ENCODE assay signal across 12 cellular contexts in genomic region chr6:13412639-13413465, GRCh38.
DNase-seq lines count a peak whose midpoint lies in the region; ATAC-seq and TF ChIP-seq lines count a peak whose summit lies in the region.
"Had no signal": no experiment of that assay in that cellular context is flagged by ENCODE, and none has a peak within 500 bp of the region (broad histone marks: within the 10 kb centered on the region; RNA-seq: fewer than 3 reads in every experiment).

No MANE protein-coding gene starts in this region.

- peak; percentile 45 for DNase-seq in HT-29 (ENCODE audit: low spot score)
- peak; percentile 81 for DNase-seq in NCI-H2227 (lab: John Stamatoyannopoulos, UW; ENCODE audit: unreplicated experiment)
- no peak for DNase-seq in heart left ventricle
- peak; percentile 54 for DNase-seq in retina
- no peak for DNase-seq in type B pancreatic cell (ENCODE audit: extremely low spot score, unreplicated experiment)
- DNase-seq in occipital lobe (lab: John Stamatoyannopoulos, UW) = no peak
- no peak for DNase-seq in LoVo (ENCODE audit: low spot score)
- DNase-seq: activated CD4-positive, CD25-positive, alpha-beta regulatory T cell; CD8-positive, alpha-beta T cell; NCI-H1048; sigmoid colon had no signal

- H3K9me3 ChIP-seq in heart left ventricle = peaks cover 0 to 4% (median 0%) of the 10 kb centered on the region in 12 donors
- H3K9me3 ChIP-seq: sigmoid colon had no signal

- no peaks in the 10 kb centered on the region for H3K27me3 ChIP-seq in heart left ventricle
- H3K27me3 ChIP-seq: sigmoid colon had no signal

- peak overlapping the region; percentile 59 to 93 (median 76) for H3K27ac ChIP-seq in heart left ventricle

- H3K36me3 Mint-ChIP-seq in type B pancreatic cell = no peaks in the 10 kb centered on the region
- H3K36me3 Mint-ChIP-seq: CD8-positive, alpha-beta T cell had no signal

- TF ChIP-seq CTCF in heart left ventricle (IDR thresholded peaks at IDR 0.05) (no peak), type B pancreatic cell (conservative IDR thresholded peaks at IDR 0.05) (no peak)

- no peak overlapping the region for H3K4me3 ChIP-seq in heart left ventricle
- H3K4me3 ChIP-seq: sigmoid colon had no signal

- TF ChIP-seq POLR2A in heart left ventricle (IDR thresholded peaks at IDR 0.05) = no peak

- H3K27me3 Mint-ChIP-seq in type B pancreatic cell = no peaks in the 10 kb centered on the region

- no peaks in the 10 kb centered on the region for H3K36me3 ChIP-seq in heart left ventricle
- H3K36me3 ChIP-seq: sigmoid colon had no signal

- WGBS in heart left ventricle, 4 donors = 68 to 75% (median 72%) methylated on average over 9 of the region's 9 CpGs

- intact Hi-C loops in heart left ventricle (cut with DNase I) = loop anchor here in 4 of 10 donors (5.0 to 10.0 kb wide), 4 partner anchors 72 to 124 kb away; partner anchors contain the start of gene GFOD1 (in 2 of the 4)

- H3K4me1 Mint-ChIP-seq in type B pancreatic cell (ENCODE audit: unreplicated experiment) = peaks cover 22% of the 10 kb centered on the region

- H3K9me3 Mint-ChIP-seq in type B pancreatic cell = no peaks in the 10 kb centered on the region
- H3K9me3 Mint-ChIP-seq: CD8-positive, alpha-beta T cell had no signal

- H3K27ac Mint-ChIP-seq in type B pancreatic cell = no peak overlapping the region
- H3K27ac Mint-ChIP-seq: CD8-positive, alpha-beta T cell had no signal

- ATAC-seq in heart left ventricle (peak in 3 of 4 donors; percentile 6 to 21 (median 11)), HG02588 (IDR thresholded peaks at IDR 0.05; ENCODE audit: unreplicated experiment) (no peak)
- ATAC-seq: CD8-positive, alpha-beta T cell had no signal

- H3K4me1 ChIP-seq in heart left ventricle = peaks cover 11 to 94% (median 72%) of the 10 kb centered on the region in 12 donors

- H3K4me3 Mint-ChIP-seq in type B pancreatic cell = no peak overlapping the region
- H3K4me3 Mint-ChIP-seq: CD8-positive, alpha-beta T cell had no signal

Comparison
In these comparisons a context has a peak if more than half of its experiments do, and no peak if none do; other contexts are left out.
1. DNase-seq: peak in HT-29 (single experiment), NCI-H2227 (single experiment) and retina (single experiment); none in heart left ventricle (0 of 5), type B pancreatic cell (single experiment), occipital lobe (single experiment) and LoVo (single experiment).